ENCODE assay signal across 11 cellular contexts in genomic region chr1:19665044-19665455, GRCh38. TPM values are rescaled to one million over a fixed set of nuclear protein-coding genes. Genes with fewer than 3 reads are reported as not detected.
DNase-seq lines count a peak whose midpoint lies in the region; ATAC-seq, FAIRE-seq and TF ChIP-seq lines count a peak whose summit lies in the region.
"Had no signal": no experiment of that assay in that cellular context is flagged by ENCODE, and none has a peak within 500 bp of the region (broad histone marks: within the 10 kb centered on the region; RNA-seq: fewer than 3 reads in every experiment).

No MANE protein-coding gene starts in this region.

- H3K36me3 Mint-ChIP-seq in naive B cell = peaks cover 0 to 8% of the 10 kb centered on the region in 2 donors

- peaks cover 5% of the 10 kb centered on the region for H4K20me1 ChIP-seq in K562 (replicated peaks; ENCODE audit: control insufficient read depth, insufficient read depth, low read length)

- 3% methylated on average over 18 of the region's 44 CpGs for WGBS in K562 (ENCODE audit: insufficient coverage, low coverage, missing lambda C conversion rate)

- H3K9me3 ChIP-seq in K562 (replicated peaks; ENCODE audit: control insufficient read depth, insufficient read depth, low read depth, low read length) = no peaks in the 10 kb centered on the region

- no peaks in the 10 kb centered on the region for H3K9me1 ChIP-seq in K562 (ENCODE audit: control insufficient read depth, insufficient read depth, low read length)

- no peak for TF ChIP-seq POLR2A in K562 (conservative IDR thresholded peaks at IDR 0.05)

- no peaks in the 10 kb centered on the region for H3K36me3 ChIP-seq in ACC112 (ENCODE audit: insufficient read depth, low read length)
- no peaks in the 10 kb centered on the region for H3K36me3 ChIP-seq in K562 (ENCODE audit: control insufficient read depth, insufficient read depth, low read length)

- H3K9me3 Mint-ChIP-seq in naive B cell = peaks cover 0 to 3% (median 0%) of the 10 kb centered on the region in 7 donors

- H3K27me3 ChIP-seq in ACC112 (ENCODE audit: insufficient read depth, low read length) (peaks cover 61% of the 10 kb centered on the region), K562 (ENCODE audit: control insufficient read depth in 2 of 2, insufficient read depth in 2 of 2, low read length in 2 of 2) (peaks cover 44 to 80% of the 10 kb centered on the region in 2 experiments; a peak in 4 of 5 replicates)

- peaks cover 60 to 77% (median 66%) of the 10 kb centered on the region in 3 donors for H3K27me3 Mint-ChIP-seq in naive B cell

- no peak for TF ChIP-seq CTCF in GM12865 (IDR thresholded peaks at IDR 0.05; ENCODE audit: insufficient read depth, low read depth, low read length, missing control alignments)
- TF ChIP-seq CTCF in K562 (IDR thresholded peaks at IDR 0.05 in 2 of 3, conservative IDR thresholded peaks at IDR 0.05 in 1 of 3; ENCODE audit: insufficient read depth in 2 of 3, low read depth in 1 of 3, low read length in 3 of 3) = no peak

- no peak for TF ChIP-seq RAD21 in K562 (CRISPR knock-in tag; conservative IDR thresholded peaks at IDR 0.05 in 1 of 2, IDR thresholded peaks at IDR 0.05 in 1 of 2)

- CTCF ChIA-PET in K562 (lab: Yijun Ruan, JAX; ENCODE audit: low intra/inter-chr PET ratio) = no interaction called here

- H3K4me3 ChIP-seq in ACC112 (ENCODE audit: low read depth, low read length) = peak overlapping the region; percentile 48; the same call in 1 of the 2 replicates
- peak overlapping the region; percentile 38 for H3K4me3 ChIP-seq in GM12865 (ENCODE audit: low read depth, low read length)
- no peak overlapping the region for H3K4me3 ChIP-seq in K562

- H3K4me1 ChIP-seq in ACC112 (ENCODE audit: control insufficient read depth, insufficient read depth, low read length, unreplicated experiment) (no peaks in the 10 kb centered on the region), K562 (replicated peaks in 1 of 2; ENCODE audit: control insufficient read depth in 2 of 2, insufficient read depth in 2 of 2, low read length in 2 of 2) (peaks cover 0 to 21% of the 10 kb centered on the region in 2 experiments; a peak in 2 of 5 replicates)

- H3K4me3 Mint-ChIP-seq in naive B cell = peak overlapping the region in 6 of 8 donors; percentile 32 to 80 (median 60)

- H2AFZ ChIP-seq in ACC112 (ENCODE audit: low read length, unreplicated experiment) = peak overlapping the region; percentile 52
- H2AFZ ChIP-seq in K562 (ENCODE audit: low read depth, low read length) = no peak overlapping the region

- intact Hi-C loops in K562 (cut with micrococcal nuclease) (no loop called here), sciatic nerve (cut with DNase I) (no loop called here), head of caudate nucleus (cut with DNase I) (no loop called here)

- no peak for TF ChIP-seq EP300 in K562 (IDR thresholded peaks at IDR 0.05; ENCODE audit: low read length)

- H3K4me1 Mint-ChIP-seq in naive B cell = peaks cover 13 to 21% (median 17%) of the 10 kb centered on the region in 3 donors

- H3K27ac ChIP-seq in ACC112 (ENCODE audit: low read depth, low read length) (no peak overlapping the region), K562 (ENCODE audit: extremely low read depth, low read depth, low read length) (no peak overlapping the region)

- BruUV-seq in K562 (replicated peaks; lab: Mats Ljungman, UMichigan) = no TSS peak

- no peak for DNase-seq in GM12865 (ENCODE audit: low read depth)
- peak in 2 of 4 experiments; percentile 42 to 52 for DNase-seq in K562 (ENCODE audit: extremely low read depth in 1 of 4, low spot score in 3 of 4)
- no peak for DNase-seq in naive B cell
- no peak for DNase-seq in effector CD8-positive, alpha-beta T cell (lab: John Stamatoyannopoulos, UW)
- no peak for DNase-seq in sciatic nerve (ENCODE audit: low spot score)
- DNase-seq in head of caudate nucleus = no peak
- DNase-seq: activated gamma-delta T cell treated with Interleukin-2 at 50 U/mL for 16 hours, DMS 273 treated with DMSO at 0.1 percent for 48 hours had no signal

- POLR2A ChIA-PET in K562 (lab: Yijun Ruan, JAX) = no interaction called here

- in situ Hi-C loops in K562 (cut with MboI) = loop anchor here (25.0 kb wide), 1 partner anchor 1053 kb away; no protein-coding TSS in a partner anchor

- no peak for FAIRE-seq in K562 (lab: Jason Lieb, UNC)

- H3K79me2 ChIP-seq in ACC112 (ENCODE audit: control insufficient read depth, insufficient read depth, low read length, unreplicated experiment) (no peaks in the 10 kb centered on the region), K562 (ENCODE audit: control insufficient read depth, insufficient read depth, low read length) (no peaks in the 10 kb centered on the region)

- no peak overlapping the region for H3K4me2 ChIP-seq in K562 (ENCODE audit: insufficient read depth, low read length)

- H3K9ac ChIP-seq in K562 (ENCODE audit: insufficient read depth in 1 of 2, low read depth in 2 of 2, low read length in 2 of 2) = peak overlapping the region in 1 of 2 experiments; percentile 55; a peak in 1 of 4 replicates

- H3K27ac Mint-ChIP-seq in naive B cell = peak overlapping the region in 1 of 6 donors; percentile 25

- no peak for ATAC-seq in K562
- no peak for ATAC-seq in naive B cell (ENCODE audit: low read depth in 2 of 2)
- ATAC-seq in GM18907 (IDR thresholded peaks at IDR 0.05; ENCODE audit: unreplicated experiment) = no peak
- no peak for ATAC-seq in sciatic nerve

TF ChIP-seq in K562, 482 proteins besides CTCF, POLR2A, EP300 and RAD21 (continues in another document):
- TF ChIP-seq ZSCAN32 (CRISPR knock-in tag; IDR thresholded peaks at IDR 0.05) (no peak), FOSL1 (tag; conservative IDR thresholded peaks at IDR 0.05) (no peak), THRAP3 (IDR thresholded peaks at IDR 0.05; ENCODE audit: borderline replicate concordance) (no peak), ERF (CRISPR knock-in tag; IDR thresholded peaks at IDR 0.05) (no peak), ESRRB (CRISPR knock-in tag; IDR thresholded peaks at IDR 0.05; ENCODE audit: borderline replicate concordance) (no peak), ZBTB5 (IDR thresholded peaks at IDR 0.05) (no peak), ILF3 (IDR thresholded peaks at IDR 0.05; ENCODE audit: borderline replicate concordance) (no peak), SMARCA5 (IDR thresholded peaks at IDR 0.05) (no peak), NR3C1 (CRISPR knock-in tag; IDR thresholded peaks at IDR 0.05) (no peak)

RNA-seq across cellular contexts. Expression of gene HTR6, which starts 0.4 kb away (rescaled TPM):
- not detected in 2 replicates for total RNA-seq in K562 (2011; cell fraction: chromatin; rRNA removed; ENCODE audit: low replicate concordance)
- total RNA-seq in K562 (2011; cell fraction: nucleolus; rRNA removed) = not detected in 2 replicates
- not detected in 2 replicates for total RNA-seq in K562 (2011; cell fraction: nucleoplasm; rRNA removed)
- total RNA-seq in K562 (2014; rRNA removed) (not detected in 2 replicates), K562 (2014; rRNA removed; fragmentation: Illumina TruSeq; extraction: Trizol) (not detected in 2 replicates), K562 (2015; rRNA removed; fragmentation: Illumina TruSeq; extraction: Trizol) (not detected in 2 replicates), K562 (2021) (not detected in 2 replicates), sciatic nerve (not detected)
- polyA plus RNA-seq in K562 (2011; rRNA removed) (not detected in 2 replicates), K562 (2014; fragmentation: Illumina TruSeq; extraction: Trizol) (not detected in 2 replicates), K562 (2014; fragmentation: Nextera tagmentation; extraction: Ambion mirVana) (not detected), K562 (2014; rRNA removed) (not detected in 2 replicates), naive B cell (ENCODE audit: low read depth in 6 of 6) (not detected)
- polyA plus RNA-seq in K562 (2011; cell fraction: cytosol; rRNA removed) = not detected in 2 replicates
- not detected in 2 replicates for polyA plus RNA-seq in K562 (2011; cell fraction: nucleus; rRNA removed)
- not detected in 2 replicates for polyA plus RNA-seq in K562 (2012)
- not detected in 2 replicates for polyA minus RNA-seq in K562 (2011; rRNA and poly(A)+ RNA removed)
- polyA minus RNA-seq in K562 (2011; cell fraction: cytosol; rRNA and poly(A)+ RNA removed) = not detected in 2 replicates
- not detected in 2 replicates for polyA minus RNA-seq in K562 (2011; cell fraction: nucleus; rRNA and poly(A)+ RNA removed)
- total RNA-seq: HT-29 had no signal

RNA-seq across cellular contexts. Expression of gene NBL1, which starts 20.9 kb away (rescaled TPM):
- 1.2 and 4.9 TPM in 2 replicates for total RNA-seq in K562 (2011; cell fraction: chromatin; rRNA removed; ENCODE audit: low replicate concordance)
- 2.9 and 5.3 TPM in 2 replicates for total RNA-seq in K562 (2011; cell fraction: nucleolus; rRNA removed)
- total RNA-seq in K562 (2011; cell fraction: nucleoplasm; rRNA removed) = 2.1 and 4.1 TPM in 2 replicates
- total RNA-seq in K562 (2014; rRNA removed) = 2.4 and 4.9 TPM in 2 replicates
- total RNA-seq in K562 (2014; rRNA removed; fragmentation: Illumina TruSeq; extraction: Trizol) = 0.80 and 0.91 TPM in 2 replicates
- total RNA-seq in K562 (2015; rRNA removed; fragmentation: Illumina TruSeq; extraction: Trizol) = 1.0 and 1.4 TPM in 2 replicates
- 3.4 and 3.7 TPM in 2 replicates for total RNA-seq in K562 (2021)
- polyA plus RNA-seq in K562 (2011; rRNA removed) = 3.2 and 4.1 TPM in 2 replicates
- polyA plus RNA-seq in K562 (2011; cell fraction: cytosol; rRNA removed) = 2.8 and 8.3 TPM in 2 replicates
- polyA plus RNA-seq in K562 (2011; cell fraction: nucleus; rRNA removed) = 1.8 and 3.1 TPM in 2 replicates
- polyA plus RNA-seq in K562 (2012) = 1.6 and 1.8 TPM in 2 replicates
- 1.3 and 2.1 TPM in 2 replicates for polyA plus RNA-seq in K562 (2014; fragmentation: Illumina TruSeq; extraction: Trizol)
- polyA plus RNA-seq in K562 (2014; fragmentation: Nextera tagmentation; extraction: Ambion mirVana) = under 1 TPM in 1 of 2 experiments, not detected in 1; 0.10 TPM
- polyA plus RNA-seq in K562 (2014; rRNA removed) = 2.2 and 2.8 TPM in 2 replicates
- 2.0 and 2.8 TPM in 2 replicates for polyA minus RNA-seq in K562 (2011; rRNA and poly(A)+ RNA removed)
- 5.2 and 5.6 TPM in 2 replicates for polyA minus RNA-seq in K562 (2011; cell fraction: cytosol; rRNA and poly(A)+ RNA removed)
- polyA minus RNA-seq in K562 (2011; cell fraction: nucleus; rRNA and poly(A)+ RNA removed) = 0.81 and 2.0 TPM in 2 replicates
- polyA plus RNA-seq in naive B cell (ENCODE audit: low read depth in 6 of 6) = under 1 TPM in 1 of 6 donors, not detected in 5; 0.53 TPM
- 119 TPM for total RNA-seq in sciatic nerve

Comparison
In these comparisons a context has a peak if more than half of its experiments do, and no peak if none do; other contexts are left out.
1. RNA of gene NBL1, which starts 20.9 kb away (total RNA-seq): 119 TPM in sciatic nerve (single experiment); 0.80 to 5.3 TPM in K562; every median in the first group is over 10 times any median in the second.